ENCODE assay signal across 7 cellular contexts in the genomic region with DNA sequence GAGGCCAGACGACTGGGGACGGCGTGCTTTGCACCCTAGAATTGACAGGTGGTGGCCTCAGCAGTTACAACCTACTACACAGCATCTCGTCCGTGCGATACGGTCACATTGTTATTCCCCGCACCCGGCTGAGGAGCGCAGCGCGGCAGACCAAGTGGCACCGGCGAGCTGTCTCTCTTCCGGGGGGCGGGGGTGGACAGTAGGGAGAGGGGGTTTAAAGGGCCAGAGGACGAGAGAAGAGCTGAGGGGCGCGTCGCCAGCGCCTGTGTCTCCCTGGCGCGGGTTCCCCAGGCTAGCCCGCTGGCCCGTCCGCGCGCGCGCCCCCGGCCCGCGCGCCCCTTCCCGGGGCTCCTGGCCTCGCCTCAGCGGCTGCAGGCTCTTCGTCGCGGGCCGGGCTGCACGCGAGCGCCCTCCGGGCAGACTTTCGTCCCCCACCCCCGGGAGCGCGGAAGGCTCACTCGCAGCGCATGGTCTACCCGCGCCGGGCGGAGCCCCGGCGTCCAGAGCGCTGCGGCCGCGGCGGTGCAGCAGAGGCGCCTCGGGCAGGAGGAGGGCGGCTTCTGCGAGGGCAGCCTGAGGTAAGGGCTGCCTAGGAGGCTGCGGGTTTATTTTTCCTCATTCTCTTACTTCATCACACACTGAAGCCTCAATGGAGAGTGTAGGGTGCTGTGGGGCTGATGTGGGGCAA. TPM values are rescaled to one million over a fixed set of nuclear protein-coding genes. Genes with fewer than 3 reads are reported as not detected.
A peak's percentile ranks its signal among the peaks of the same experiment; 100 is the strongest.
DNase-seq lines count a peak whose midpoint lies in the region; ATAC-seq and TF ChIP-seq lines count a peak whose summit lies in the region.

A gene (plus strand): TSS at position 225 of the 688 bp plus-strand sequence.

- CTCF ChIA-PET in RWPE1 (lab: Yijun Ruan, JAX), result interaction anchor here (0.7 kb wide), 1 partner anchor 72 kb away, joined by 3 read pairs; no protein-coding TSS in a partner anchor

- H3K27me3 Mint-ChIP-seq in endothelial cell (ENCODE audit: unreplicated experiment), result peaks cover 10% of the 10 kb centered on the region
- H3K27me3 Mint-ChIP-seq in naive thymus-derived CD8-positive, alpha-beta T cell, result peaks cover 24 to 63% (median 38%) of the 10 kb centered on the region in 5 donors

- H3K27ac ChIP-seq in RWPE1, result no peak within 1 kb of the TSS
- no peak within 1 kb of the TSS for H3K27ac ChIP-seq in effector memory CD4-positive, alpha-beta T cell (ENCODE audit: insufficient read depth, low read length, poor library complexity, severe bottlenecking)

- POLR2A ChIA-PET in naive thymus-derived CD8-positive, alpha-beta T cell (lab: Charles Lee), result no interaction called here
- POLR2A ChIA-PET in RWPE1 (lab: Yijun Ruan, JAX; ENCODE audit: low non-redundant PET), result no interaction called here

- H3K27me3 ChIP-seq in effector memory CD4-positive, alpha-beta T cell (replicated peaks; ENCODE audit: control insufficient read depth, insufficient read depth, low read length, poor library complexity, severe bottlenecking), result peaks cover 13% of the 10 kb centered on the region

- no peak within 1 kb of the TSS for H3K4me3 ChIP-seq in effector memory CD4-positive, alpha-beta T cell (ENCODE audit: insufficient read depth, low read depth, low read length, poor library complexity, severe bottlenecking)

- peaks cover 18% of the 10 kb centered on the region for H3K4me1 Mint-ChIP-seq in endothelial cell (ENCODE audit: unreplicated experiment)
- H3K4me1 Mint-ChIP-seq in naive thymus-derived CD8-positive, alpha-beta T cell, result peaks cover 0 to 9% (median 4%) of the 10 kb centered on the region in 4 donors

- peak within 1 kb of the TSS; percentile 89 for H3K4me3 Mint-ChIP-seq in endothelial cell (ENCODE audit: unreplicated experiment)
- H3K4me3 Mint-ChIP-seq in naive thymus-derived CD8-positive, alpha-beta T cell, result peak within 1 kb of the TSS in 2 of 10 donors; percentile 15 to 43

- no peaks in the 10 kb centered on the region for H3K9me3 ChIP-seq in effector memory CD4-positive, alpha-beta T cell (ENCODE audit: control insufficient read depth, low read length)

- no peak for TF ChIP-seq CTCF in GM13976 (IDR thresholded peaks at IDR 0.05; ENCODE audit: borderline replicate concordance, control extremely low read depth, extremely low read depth, insufficient read depth, missing control alignments)
- TF ChIP-seq CTCF in endothelial cell (IDR thresholded peaks at IDR 0.05; ENCODE audit: unreplicated experiment), result no peak
- no peak for TF ChIP-seq CTCF in RWPE1 (conservative IDR thresholded peaks at IDR 0.05; ENCODE audit: low read depth)

- H3K4me1 ChIP-seq in effector memory CD4-positive, alpha-beta T cell (ENCODE audit: control insufficient read depth, insufficient read depth, low read length, poor library complexity, severe bottlenecking), result no peaks in the 10 kb centered on the region

- peak; percentile 10 for DNase-seq in GM13976 (ENCODE audit: low spot score)
- DNase-seq in NCI-H510A (lab: John Stamatoyannopoulos, UW), result peak; percentile 74
- DNase-seq in endothelial cell (ENCODE audit: low spot score), result peak; percentile 38
- DNase-seq in naive thymus-derived CD8-positive, alpha-beta T cell, result no peak
- DNase-seq in RWPE1 (ENCODE audit: low spot score), result no peak
- no peak for DNase-seq in effector memory CD4-positive, alpha-beta T cell

- in situ Hi-C loops in GM13976 (cut with MboI; ENCODE audit: low sequenced_read_pairs, unreplicated experiment), result no loop called here

- no peak within 1 kb of the TSS for H3K27ac Mint-ChIP-seq in endothelial cell (ENCODE audit: unreplicated experiment)
- H3K27ac Mint-ChIP-seq in naive thymus-derived CD8-positive, alpha-beta T cell, result no peak within 1 kb of the TSS

- H3K36me3 Mint-ChIP-seq in endothelial cell (ENCODE audit: low read depth, unreplicated experiment), result no peaks in the 10 kb centered on the region
- H3K36me3 Mint-ChIP-seq in naive thymus-derived CD8-positive, alpha-beta T cell, result no peaks in the 10 kb centered on the region

- H3K36me3 ChIP-seq in effector memory CD4-positive, alpha-beta T cell (ENCODE audit: control insufficient read depth, insufficient read depth, low read length), result no peaks in the 10 kb centered on the region

- no peak for ATAC-seq in naive thymus-derived CD8-positive, alpha-beta T cell
- ATAC-seq in GM19328 (IDR thresholded peaks at IDR 0.05; ENCODE audit: unreplicated experiment), result no peak

- no peaks in the 10 kb centered on the region for H3K9me3 Mint-ChIP-seq in endothelial cell (ENCODE audit: unreplicated experiment)
- peaks cover 0 to 23% (median 15%) of the 10 kb centered on the region in 9 donors for H3K9me3 Mint-ChIP-seq in naive thymus-derived CD8-positive, alpha-beta T cell

RNA-seq across cellular contexts. Expression of the gene that starts here (rescaled TPM):
- total RNA-seq in endothelial cell (ENCODE audit: unreplicated experiment), result 45.6 TPM
- total RNA-seq in naive thymus-derived CD8-positive, alpha-beta T cell, result 10 to 100 TPM; 29.6 to 31.9 TPM
- 10 to 100 TPM; 27.4 to 35.2 (median 34.7) TPM for polyA plus RNA-seq in naive thymus-derived CD8-positive, alpha-beta T cell

Comparison
In these comparisons a context has a peak if more than half of its experiments do, and no peak if none do; other contexts are left out.
1. DNase-seq: peak in GM13976 (single experiment), NCI-H510A (single experiment) and endothelial cell (single experiment); none in naive thymus-derived CD8-positive, alpha-beta T cell (0 of 10), RWPE1 (single experiment) and effector memory CD4-positive, alpha-beta T cell (0 of 3).